ENCODE assay signal across 8 cellular contexts in the genomic region with DNA sequence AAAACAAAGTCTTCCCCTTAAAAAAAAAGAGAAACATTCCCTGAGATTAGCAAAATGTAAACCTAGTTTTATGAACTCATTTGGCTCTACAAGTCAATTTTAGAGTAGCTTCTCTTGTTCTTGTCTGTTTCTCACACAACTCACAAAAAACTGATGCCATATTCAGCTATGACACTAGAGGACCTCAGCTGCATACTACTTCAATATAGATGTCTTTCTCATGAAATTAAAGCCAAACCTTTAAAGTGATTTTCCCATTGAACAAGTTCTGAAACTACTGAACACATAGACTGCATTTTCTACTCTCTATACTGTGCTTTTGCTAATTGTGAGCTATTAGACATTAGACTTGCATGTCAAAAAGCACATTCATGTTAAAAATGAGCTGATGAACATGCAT. TPM values are rescaled to one million over a fixed set of nuclear protein-coding genes. Genes with fewer than 3 reads are reported as not detected.
A peak's percentile ranks its signal among the peaks of the same experiment; 100 is the strongest.
DNase-seq lines count a peak whose midpoint lies in the region; ATAC-seq and TF ChIP-seq lines count a peak whose summit lies in the region.

No MANE protein-coding gene starts in this region.

- H3K4me1 ChIP-seq in HEK293 (ENCODE audit: control insufficient read depth, insufficient read depth, low read length) (no peaks in the 10 kb centered on the region), psoas muscle (peaks cover 3% of the 10 kb centered on the region)

- intact Hi-C loops in psoas muscle (cut with DNase I) = loop anchor here in 1 of 2 donors (10.0 kb wide), 1 partner anchor 239 kb away; no protein-coding TSS in a partner anchor

- H3K4me3 ChIP-seq in HEK293 (ENCODE audit: low read depth, low read length) (no peak overlapping the region), psoas muscle (no peak overlapping the region)

- TF ChIP-seq CTCF in HEK293 (tag by site-specific recombination; IDR thresholded peaks at IDR 0.05) = no peak
- TF ChIP-seq CTCF in psoas muscle (IDR thresholded peaks at IDR 0.05) = peak; percentile 34

- CTCF ChIA-PET in HEK293 (lab: Yijun Ruan, JAX) = interaction anchor here (0.6 to 1.5 kb wide), 10 partner anchors 8 to 1259 kb away, joined by 3 to 5 read pairs (median 3); no protein-coding TSS in a partner anchor

- H3K27ac ChIP-seq in HEK293 (ENCODE audit: extremely low read depth, low read depth, low read length) = no peak overlapping the region
- H3K27ac ChIP-seq in psoas muscle = no peak overlapping the region

- ATAC-seq in psoas muscle (no peak), GM21367 (IDR thresholded peaks at IDR 0.05; ENCODE audit: unreplicated experiment) (no peak)

- H3K9me3 ChIP-seq in HEK293 (ENCODE audit: control insufficient read depth, insufficient read depth, low read depth, low read length) (no peaks in the 10 kb centered on the region), psoas muscle (no peaks in the 10 kb centered on the region)

- peak; percentile 7 for DNase-seq in NCI-H2196 (lab: John Stamatoyannopoulos, UW; ENCODE audit: unreplicated experiment)
- no peak for DNase-seq in NCI-H2196 treated with DMSO at 0.1 percent for 48 hours (lab: John Stamatoyannopoulos, UW; ENCODE audit: unreplicated experiment)
- DNase-seq in NCI-H446 (lab: John Stamatoyannopoulos, UW) = peak; percentile 4 to 30
- DNase-seq in dermis blood vessel endothelial cell = peak; percentile 79
- no peak for DNase-seq in psoas muscle
- no peak for DNase-seq in NCI-H2107 treated with DMSO at 0.1 percent for 48 hours (lab: John Stamatoyannopoulos, UW; ENCODE audit: unreplicated experiment)

- no peaks in the 10 kb centered on the region for H3K27me3 ChIP-seq in psoas muscle (ENCODE audit: insufficient read depth in 3 of 3, low read length in 2 of 3)

- POLR2A ChIA-PET in HEK293 (lab: Yijun Ruan, JAX) = no interaction called here

- H3K36me3 ChIP-seq in HEK293 (ENCODE audit: control insufficient read depth in 2 of 2, insufficient read depth in 1 of 2, low read length in 2 of 2) (no peaks in the 10 kb centered on the region), psoas muscle (ENCODE audit: insufficient read depth in 1 of 2, low read depth in 1 of 2) (no peaks in the 10 kb centered on the region)

TF ChIP-seq in HEK293, 187 proteins besides CTCF, POLR2A, EP300 and RAD21:
- TF ChIP-seq ZNF248 (tag by site-specific recombination; IDR thresholded peaks at IDR 0.05) (no peak), ZNF654 (tag by site-specific recombination; IDR thresholded peaks at IDR 0.05; ENCODE audit: low read depth) (peak; percentile 80)
TF ChIP-seq in HEK293: peak in this region for 1.

RNA-seq across cellular contexts. Expression of a gene that starts 49.8 kb away (rescaled TPM):
- total RNA-seq in dermis blood vessel endothelial cell = 34.5 and 44.1 TPM in 2 replicates
- total RNA-seq in psoas muscle = 10 to 100 TPM in 3 of 4 donors, 1 to 10 TPM in 1; 9.7 to 16.8 (median 12.9) TPM
- 1 to 10 TPM; 1.9 to 5.2 (median 3.7) TPM for polyA plus RNA-seq in psoas muscle

RNA-seq across cellular contexts. Expression of a gene that starts 50.1 kb away (rescaled TPM):
- total RNA-seq in dermis blood vessel endothelial cell = 21.3 and 29.4 TPM in 2 replicates
- total RNA-seq in psoas muscle = 10 to 100 TPM; 36.0 to 65.5 (median 53.4) TPM
- 10 to 100 TPM; 26.0 to 35.0 (median 32.1) TPM for polyA plus RNA-seq in psoas muscle

Comparison
In these comparisons a context has a peak if more than half of its experiments do, and no peak if none do; other contexts are left out.
1. DNase-seq: peak in NCI-H2196 (single experiment), NCI-H446 (2 of 2) and dermis blood vessel endothelial cell (single experiment); none in NCI-H2196 treated with DMSO at 0.1 percent for 48 hours (single experiment), psoas muscle (0 of 2) and NCI-H2107 treated with DMSO at 0.1 percent for 48 hours (single experiment).